In genomic region chr15:100105101-100105500, GRCh38 we compare ENCODE assay signal across 23 cellular contexts.
"Had no signal": no experiment of that assay in that cellular context is flagged by ENCODE, and none has a peak within 500 bp of the region (broad histone marks: within the 10 kb centered on the region; RNA-seq: fewer than 3 reads in every experiment).

No MANE protein-coding gene starts in this region.

- H3K27ac ChIP-seq: adrenal gland, breast epithelium had no signal

- H3K27me3 Mint-ChIP-seq: activated naive CD4-positive, alpha-beta T cell treated with anti-CD3 and anti-CD28 coated beads, Interleukin-2, amount 10 ng/mL, durations not matched to agents 7 days and 5 days; T-helper 17 cell had no signal

- H3K27ac Mint-ChIP-seq: activated CD8-positive, alpha-beta T cell treated with anti-CD3 and anti-CD28 coated beads, Interleukin-2, amount 10 ng/mL, durations not matched to agents 7 days and 5 days; activated naive CD4-positive, alpha-beta T cell treated with anti-CD3 and anti-CD28 coated beads, Interleukin-2, amount 10 ng/mL, durations not matched to agents 7 days and 5 days; activated naive CD8-positive, alpha-beta T cell treated with anti-CD3 and anti-CD28 coated beads, Interleukin-2, amount 10 ng/mL, durations not matched to agents 7 days and 5 days; T-helper 17 cell; WTC11 had no signal

- H3K4me3 Mint-ChIP-seq: activated CD8-positive, alpha-beta T cell treated with anti-CD3 and anti-CD28 coated beads, Interleukin-2, amount 10 ng/mL, durations not matched to agents 7 days and 5 days; activated naive CD4-positive, alpha-beta T cell treated with anti-CD3 and anti-CD28 coated beads, Interleukin-2, amount 10 ng/mL, durations not matched to agents 7 days and 5 days; activated naive CD8-positive, alpha-beta T cell treated with anti-CD3 and anti-CD28 coated beads, Interleukin-2, amount 10 ng/mL, durations not matched to agents 7 days and 5 days; activated T-cell treated with anti-CD3 and anti-CD28 coated beads, Interleukin-2, amount 50 U/mL, for 4 hours; T-helper 17 cell; WTC11 had no signal

- H3K36me3 Mint-ChIP-seq: activated naive CD4-positive, alpha-beta T cell treated with anti-CD3 and anti-CD28 coated beads, Interleukin-2, amount 10 ng/mL, durations not matched to agents 7 days and 5 days; activated naive CD8-positive, alpha-beta T cell treated with anti-CD3 and anti-CD28 coated beads, Interleukin-2, amount 10 ng/mL, durations not matched to agents 7 days and 5 days; WTC11 had no signal

- H3K4me3 ChIP-seq: adrenal gland, breast epithelium had no signal

- H3K9me3 Mint-ChIP-seq: activated naive CD4-positive, alpha-beta T cell treated with anti-CD3 and anti-CD28 coated beads, Interleukin-2, amount 10 ng/mL, durations not matched to agents 7 days and 5 days; activated naive CD8-positive, alpha-beta T cell treated with anti-CD3 and anti-CD28 coated beads, Interleukin-2, amount 10 ng/mL, durations not matched to agents 7 days and 5 days; activated T-cell treated with anti-CD3 and anti-CD28 coated beads, Interleukin-2, amount 50 U/mL, for 4 hours had no signal

- H3K4me1 ChIP-seq: breast epithelium had no signal

- H3K9me3 ChIP-seq: adrenal gland, breast epithelium had no signal

- ATAC-seq: activated CD8-positive, alpha-beta T cell treated with anti-CD3 and anti-CD28 coated beads, Interleukin-2, amount 10 ng/mL, durations not matched to agents 7 days and 5 days; activated T-cell treated with anti-CD3 and anti-CD28 coated beads, Interleukin-2, amount 50 U/mL, for 4 hours; T-helper 17 cell; WTC11 had no signal

- H3K27me3 ChIP-seq: adrenal gland, breast epithelium had no signal

- H3K36me3 ChIP-seq: adrenal gland, breast epithelium had no signal

- DNase-seq: activated CD4-positive, alpha-beta T cell treated with anti-CD3 and anti-CD28 coated beads for 48 hours; activated CD4-positive, alpha-beta T cell treated with anti-CD3 and anti-CD28 coated beads, Interleukin-2, amount 50 U/mL, for 4 hours; activated CD4-positive, CD25-positive, alpha-beta regulatory T cell treated with anti-CD3 and anti-CD28 coated beads, Interleukin-2, amount 50 U/mL, for 72 hours; activated CD8-positive, alpha-beta T cell treated with anti-CD3 and anti-CD28 coated beads, Interleukin-2, amount 10 ng/mL, durations not matched to agents 7 days and 5 days; activated gamma-delta T cell treated with Interleukin-2 at 50 U/mL for 16 hours; activated naive CD4-positive, alpha-beta T cell treated with anti-CD3 and anti-CD28 coated beads, Interleukin-2, amount 10 ng/mL, durations not matched to agents 7 days and 5 days; activated naive CD8-positive, alpha-beta T cell treated with anti-CD3 and anti-CD28 coated beads, Interleukin-2, amount 10 ng/mL, durations not matched to agents 7 days and 5 days; activated T-cell treated with anti-CD3 and anti-CD28 coated beads, Interleukin-2, amount 50 U/mL, for 4 hours; anterior cingulate cortex; Kasumi-1; KBM-7; NCI-H1105 treated with DMSO at 0.1 percent for 48 hours; NCI-H1436 treated with DMSO at 0.1 percent for 48 hours; NCI-H187; NCI-H2081; NCI-H446; NCI-H524; SIG-M5; T-helper 17 cell; T-helper 9 cell had no signal
